Comparison of ENCODE assay signal across 8 cellular contexts in genomic region chr2:32135409-32135808, GRCh38. TPM values are rescaled to one million over a fixed set of nuclear protein-coding genes. Genes with fewer than 3 reads are reported as not detected.
DNase-seq lines count a peak whose midpoint lies in the region; ATAC-seq, FAIRE-seq and TF ChIP-seq lines count a peak whose summit lies in the region.

No MANE protein-coding gene starts in this region.

- no peak overlapping the region for H3K27ac ChIP-seq in pancreas

- H3K4me1 ChIP-seq in pancreas = peaks cover 0 to 4% (median 0%) of the 10 kb centered on the region in 3 donors

- WGBS in pancreas, 2 donors = 63 to 64% methylated on average over 8 of the region's 8 CpGs

- peak overlapping the region; percentile 67 for H3K27ac Mint-ChIP-seq in stimulated activated naive CD8-positive, alpha-beta T cell treated with anti-CD3 and anti-CD28 coated beads, Interleukin-15, Interleukin-2, amounts not matched to agents 100 ng/mL and 50 ng/mL, for 24 hours
- H3K27ac Mint-ChIP-seq in stimulated activated naive CD8-positive, alpha-beta T cell treated with anti-CD3 and anti-CD28 coated beads, Interleukin-15, amount 100 ng/mL, for 72 hours = no peak overlapping the region
- no peak overlapping the region for H3K27ac Mint-ChIP-seq in endothelial cell (ENCODE audit: unreplicated experiment)

- no peaks in the 10 kb centered on the region for H3K27me3 Mint-ChIP-seq in stimulated activated naive CD8-positive, alpha-beta T cell treated with anti-CD3 and anti-CD28 coated beads, Interleukin-15, Interleukin-2, amounts not matched to agents 100 ng/mL and 50 ng/mL, for 24 hours
- H3K27me3 Mint-ChIP-seq in stimulated activated naive CD8-positive, alpha-beta T cell treated with anti-CD3 and anti-CD28 coated beads, Interleukin-15, amount 100 ng/mL, for 72 hours = no peaks in the 10 kb centered on the region
- no peaks in the 10 kb centered on the region for H3K27me3 Mint-ChIP-seq in endothelial cell (ENCODE audit: unreplicated experiment)

- H3K9me3 Mint-ChIP-seq in stimulated activated naive CD8-positive, alpha-beta T cell treated with anti-CD3 and anti-CD28 coated beads, Interleukin-15, Interleukin-2, amounts not matched to agents 100 ng/mL and 50 ng/mL, for 24 hours = no peaks in the 10 kb centered on the region
- H3K9me3 Mint-ChIP-seq in stimulated activated naive CD8-positive, alpha-beta T cell treated with anti-CD3 and anti-CD28 coated beads, Interleukin-15, amount 100 ng/mL, for 72 hours = no peaks in the 10 kb centered on the region
- H3K9me3 Mint-ChIP-seq in endothelial cell (ENCODE audit: unreplicated experiment) = no peaks in the 10 kb centered on the region

- peaks cover 33% of the 10 kb centered on the region for H3K36me3 Mint-ChIP-seq in stimulated activated naive CD8-positive, alpha-beta T cell treated with anti-CD3 and anti-CD28 coated beads, Interleukin-15, Interleukin-2, amounts not matched to agents 100 ng/mL and 50 ng/mL, for 24 hours (ENCODE audit: low read depth)
- peaks cover 13% of the 10 kb centered on the region for H3K36me3 Mint-ChIP-seq in endothelial cell (ENCODE audit: low read depth, unreplicated experiment)

- no peak for FAIRE-seq in pancreas (lab: Jason Lieb, UNC)

- H3K9me3 ChIP-seq in pancreas = no peaks in the 10 kb centered on the region

- no peak for DNase-seq in stimulated activated naive CD8-positive, alpha-beta T cell treated with anti-CD3 and anti-CD28 coated beads, Interleukin-15, amount 100 ng/mL, for 72 hours
- peak; percentile 6 for DNase-seq in NCI-H69 (lab: John Stamatoyannopoulos, UW)
- DNase-seq in endothelial cell (ENCODE audit: low spot score) = no peak
- DNase-seq in pancreas = peak in 2 of 6 donors; percentile 16 to 34
- no peak for DNase-seq in NCI-H187 treated with DMSO at 0.1 percent for 48 hours (lab: John Stamatoyannopoulos, UW)
- no peak for DNase-seq in nucleus accumbens (lab: John Stamatoyannopoulos, UW)
- DNase-seq in activated CD8-positive, alpha-beta memory T cell treated with anti-CD3 and anti-CD28 coated beads, Interleukin-2, amount 50 U/mL, for 48 hours = no peak

- ATAC-seq in stimulated activated naive CD8-positive, alpha-beta T cell treated with anti-CD3 and anti-CD28 coated beads, Interleukin-15, amount 100 ng/mL, for 72 hours = no peak
- peak; percentile 91 to 95 (median 92) for ATAC-seq in pancreas

- intact Hi-C loops in pancreas (cut with DNase I) = no loop called here

- H3K4me1 Mint-ChIP-seq in stimulated activated naive CD8-positive, alpha-beta T cell treated with anti-CD3 and anti-CD28 coated beads, Interleukin-15, Interleukin-2, amounts not matched to agents 100 ng/mL and 50 ng/mL, for 24 hours (ENCODE audit: low read depth) = no peaks in the 10 kb centered on the region
- no peaks in the 10 kb centered on the region for H3K4me1 Mint-ChIP-seq in stimulated activated naive CD8-positive, alpha-beta T cell treated with anti-CD3 and anti-CD28 coated beads, Interleukin-15, amount 100 ng/mL, for 72 hours
- H3K4me1 Mint-ChIP-seq in endothelial cell (ENCODE audit: unreplicated experiment) = no peaks in the 10 kb centered on the region

- TF ChIP-seq CTCF in endothelial cell (IDR thresholded peaks at IDR 0.05; ENCODE audit: unreplicated experiment) = peak; percentile 48
- no peak for TF ChIP-seq CTCF in pancreas (IDR thresholded peaks at IDR 0.05)

- H3K4me3 Mint-ChIP-seq in stimulated activated naive CD8-positive, alpha-beta T cell treated with anti-CD3 and anti-CD28 coated beads, Interleukin-15, Interleukin-2, amounts not matched to agents 100 ng/mL and 50 ng/mL, for 24 hours = no peak overlapping the region
- no peak overlapping the region for H3K4me3 Mint-ChIP-seq in stimulated activated naive CD8-positive, alpha-beta T cell treated with anti-CD3 and anti-CD28 coated beads, Interleukin-15, amount 100 ng/mL, for 72 hours
- H3K4me3 Mint-ChIP-seq in endothelial cell (ENCODE audit: unreplicated experiment) = no peak overlapping the region

- no peak overlapping the region for H3K4me3 ChIP-seq in pancreas

- H3K27me3 ChIP-seq in pancreas = no peaks in the 10 kb centered on the region

- H3K36me3 ChIP-seq in pancreas = peaks cover 0 to 5% (median 0%) of the 10 kb centered on the region in 3 donors

RNA-seq across cellular contexts. Expression of gene SLC30A6, which starts 30.3 kb away (rescaled TPM):
- total RNA-seq in endothelial cell (ENCODE audit: unreplicated experiment) (24.7 TPM), pancreas (10 to 100 TPM in 3 of 6 donors, 1 to 10 TPM in 3; 7.3 to 13.7 (median 9.6) TPM)
- polyA plus RNA-seq in pancreas = 1 to 10 TPM; 2.1 to 5.2 TPM
